In the genomic region with DNA sequence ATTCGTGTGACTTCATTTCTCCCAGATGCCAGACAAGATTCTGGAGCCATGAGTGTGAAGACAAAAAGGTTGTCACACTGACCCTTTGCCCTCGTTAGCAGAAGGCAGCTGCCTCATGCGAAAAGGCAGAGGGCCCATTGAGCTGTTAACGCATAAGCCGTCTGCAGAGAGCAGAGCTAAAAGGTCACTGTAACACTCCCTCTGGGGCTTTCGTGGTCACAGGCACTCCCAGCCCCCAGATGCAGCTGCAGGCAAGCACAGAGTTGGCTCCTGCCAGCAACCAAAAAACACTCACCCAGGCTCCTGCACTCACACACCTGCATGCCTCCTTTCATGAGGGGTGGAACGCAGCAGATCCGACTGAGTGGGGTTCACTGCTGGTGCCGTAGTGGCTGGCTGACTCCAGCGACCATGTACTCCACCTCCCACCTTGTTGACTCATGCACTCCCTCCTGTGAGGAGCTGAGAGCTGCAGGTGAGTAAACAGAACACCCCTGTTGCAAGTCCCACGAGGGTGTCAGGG, we compare ENCODE assay signal across 1 cellular context.
TF ChIP-seq lines count a peak whose summit lies in the region.

No MANE protein-coding gene starts in this region.

TF ChIP-seq in HepG2, 621 proteins besides CTCF, POLR2A, EP300 and RAD21 (continued from another document and continues in another):
- TF ChIP-seq, protein P1, sequence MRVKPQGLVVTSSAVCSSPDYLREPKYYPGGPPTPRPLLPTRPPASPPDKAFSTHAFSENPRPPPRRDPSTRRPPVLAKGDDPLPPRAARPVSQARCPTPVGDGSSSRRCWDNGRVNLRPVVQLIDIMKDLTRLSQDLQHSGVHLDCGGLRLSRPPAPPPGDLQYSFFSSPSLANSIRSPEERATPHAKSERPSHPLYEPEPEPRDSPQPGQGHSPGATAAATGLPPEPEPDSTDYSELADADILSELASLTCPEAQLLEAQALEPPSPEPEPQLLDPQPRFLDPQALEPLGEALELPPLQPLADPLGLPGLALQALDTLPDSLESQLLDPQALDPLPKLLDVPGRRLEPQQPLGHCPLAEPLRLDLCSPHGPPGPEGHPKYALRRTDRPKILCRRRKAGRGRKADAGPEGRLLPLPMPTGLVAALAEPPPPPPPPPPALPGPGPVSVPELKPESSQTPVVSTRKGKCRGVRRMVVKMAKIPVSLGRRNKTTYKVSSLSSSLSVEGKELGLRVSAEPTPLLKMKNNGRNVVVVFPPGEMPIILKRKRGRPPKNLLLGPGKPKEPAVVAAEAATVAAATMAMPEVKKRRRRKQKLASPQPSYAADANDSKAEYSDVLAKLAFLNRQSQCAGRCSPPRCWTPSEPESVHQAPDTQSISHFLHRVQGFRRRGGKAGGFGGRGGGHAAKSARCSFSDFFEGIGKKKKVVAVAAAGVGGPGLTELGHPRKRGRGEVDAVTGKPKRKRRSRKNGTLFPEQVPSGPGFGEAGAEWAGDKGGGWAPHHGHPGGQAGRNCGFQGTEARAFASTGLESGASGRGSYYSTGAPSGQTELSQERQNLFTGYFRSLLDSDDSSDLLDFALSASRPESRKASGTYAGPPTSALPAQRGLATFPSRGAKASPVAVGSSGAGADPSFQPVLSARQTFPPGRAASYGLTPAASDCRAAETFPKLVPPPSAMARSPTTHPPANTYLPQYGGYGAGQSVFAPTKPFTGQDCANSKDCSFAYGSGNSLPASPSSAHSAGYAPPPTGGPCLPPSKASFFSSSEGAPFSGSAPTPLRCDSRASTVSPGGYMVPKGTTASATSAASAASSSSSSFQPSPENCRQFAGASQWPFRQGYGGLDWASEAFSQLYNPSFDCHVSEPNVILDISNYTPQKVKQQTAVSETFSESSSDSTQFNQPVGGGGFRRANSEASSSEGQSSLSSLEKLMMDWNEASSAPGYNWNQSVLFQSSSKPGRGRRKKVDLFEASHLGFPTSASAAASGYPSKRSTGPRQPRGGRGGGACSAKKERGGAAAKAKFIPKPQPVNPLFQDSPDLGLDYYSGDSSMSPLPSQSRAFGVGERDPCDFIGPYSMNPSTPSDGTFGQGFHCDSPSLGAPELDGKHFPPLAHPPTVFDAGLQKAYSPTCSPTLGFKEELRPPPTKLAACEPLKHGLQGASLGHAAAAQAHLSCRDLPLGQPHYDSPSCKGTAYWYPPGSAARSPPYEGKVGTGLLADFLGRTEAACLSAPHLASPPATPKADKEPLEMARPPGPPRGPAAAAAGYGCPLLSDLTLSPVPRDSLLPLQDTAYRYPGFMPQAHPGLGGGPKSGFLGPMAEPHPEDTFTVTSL (CRISPR knock-in tag; IDR thresholded peaks at IDR 0.05; ENCODE audit: borderline replicate concordance): peak; percentile 67; the same call in 1 of the 2 replicates
- TF ChIP-seq SIX1 (CRISPR knock-in tag; IDR thresholded peaks at IDR 0.05; ENCODE audit: borderline replicate concordance) (no peak), ZNF431 (CRISPR knock-in tag; IDR thresholded peaks at IDR 0.05; ENCODE audit: borderline replicate concordance, low read depth) (no peak), ZNF777 (CRISPR knock-in tag; IDR thresholded peaks at IDR 0.05) (no peak; the same call in 1 of the 2 replicates), ZNF598 (CRISPR knock-in tag; IDR thresholded peaks at IDR 0.05; ENCODE audit: borderline replicate concordance) (peak; percentile 80; the same call in 1 of the 2 replicates), ZNF746 (CRISPR knock-in tag; IDR thresholded peaks at IDR 0.05) (no peak), ZNF709 (CRISPR knock-in tag; IDR thresholded peaks at IDR 0.05) (no peak), FOSL2 (CRISPR knock-in tag; IDR thresholded peaks at IDR 0.05) (peak; percentile 83), ZFX (CRISPR knock-in tag; IDR thresholded peaks at IDR 0.05; ENCODE audit: low read depth) (no peak), SRSF1 (optimal IDR thresholded peaks at IDR 0.05; ENCODE audit: low read depth, low read length) (no peak), ZNF792 (CRISPR knock-in tag; IDR thresholded peaks at IDR 0.05) (no peak), ASH2L (IDR thresholded peaks at IDR 0.05; ENCODE audit: insufficient read length, low read depth, low read length) (peak; percentile 37), ZBTB7A (CRISPR knock-in tag; IDR thresholded peaks at IDR 0.05) (peak; percentile 79), CREB1 (IDR thresholded peaks at IDR 0.05) (no peak), CREB1 (CRISPR knock-in tag; IDR thresholded peaks at IDR 0.05) (no peak), ZNF878 (CRISPR knock-in tag; IDR thresholded peaks at IDR 0.05) (no peak), TP53 (CRISPR knock-in tag; conservative IDR thresholded peaks at IDR 0.05) (no peak), RELA (CRISPR knock-in tag; IDR thresholded peaks at IDR 0.05) (no peak), ZNF670 (CRISPR knock-in tag; IDR thresholded peaks at IDR 0.05; ENCODE audit: borderline replicate concordance) (0 out of 2 replicates have a peak, but pooled peaks have one; percentile 37), ZNF563 (CRISPR knock-in tag; IDR thresholded peaks at IDR 0.05) (no peak), CHD4 (IDR thresholded peaks at IDR 0.05; ENCODE audit: borderline replicate concordance, low read length) (no peak), JUNB (CRISPR knock-in tag; IDR thresholded peaks at IDR 0.05; ENCODE audit: borderline replicate concordance) (no peak), TBX3 (IDR thresholded peaks at IDR 0.05; ENCODE audit: borderline replicate concordance) (no peak; the same call in 1 of the 2 replicates), ZNF703 (CRISPR knock-in tag; IDR thresholded peaks at IDR 0.05; ENCODE audit: borderline replicate concordance) (no peak), NR2F6 (IDR thresholded peaks at IDR 0.05) (peak; percentile 57; the same call in 1 of the 2 replicates), NR2F6 (CRISPR knock-in tag; IDR thresholded peaks at IDR 0.05) (peak; percentile 56), ZNF558 (CRISPR knock-in tag; IDR thresholded peaks at IDR 0.05; ENCODE audit: borderline replicate concordance) (no peak), ZNF850 (CRISPR knock-in tag; conservative IDR thresholded peaks at IDR 0.05) (no peak; the same call in 1 of the 2 replicates), ZNF24 (IDR thresholded peaks at IDR 0.05) (no peak), ZZZ3 (CRISPR knock-in tag; IDR thresholded peaks at IDR 0.05; ENCODE audit: borderline replicate concordance) (no peak), ZNF816 (CRISPR knock-in tag; IDR thresholded peaks at IDR 0.05; ENCODE audit: borderline replicate concordance) (no peak), ZNF788 (CRISPR knock-in tag; IDR thresholded peaks at IDR 0.05; ENCODE audit: borderline replicate concordance) (no peak), RFXAP (CRISPR knock-in tag; IDR thresholded peaks at IDR 0.05; ENCODE audit: borderline replicate concordance) (no peak)
- TF ChIP-seq, protein P2, sequence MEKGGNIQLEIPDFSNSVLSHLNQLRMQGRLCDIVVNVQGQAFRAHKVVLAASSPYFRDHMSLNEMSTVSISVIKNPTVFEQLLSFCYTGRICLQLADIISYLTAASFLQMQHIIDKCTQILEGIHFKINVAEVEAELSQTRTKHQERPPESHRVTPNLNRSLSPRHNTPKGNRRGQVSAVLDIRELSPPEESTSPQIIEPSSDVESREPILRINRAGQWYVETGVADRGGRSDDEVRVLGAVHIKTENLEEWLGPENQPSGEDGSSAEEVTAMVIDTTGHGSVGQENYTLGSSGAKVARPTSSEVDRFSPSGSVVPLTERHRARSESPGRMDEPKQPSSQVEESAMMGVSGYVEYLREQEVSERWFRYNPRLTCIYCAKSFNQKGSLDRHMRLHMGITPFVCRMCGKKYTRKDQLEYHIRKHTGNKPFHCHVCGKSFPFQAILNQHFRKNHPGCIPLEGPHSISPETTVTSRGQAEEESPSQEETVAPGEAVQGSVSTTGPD (CRISPR knock-in tag; IDR thresholded peaks at IDR 0.05): no peak
- TF ChIP-seq, protein P3, sequence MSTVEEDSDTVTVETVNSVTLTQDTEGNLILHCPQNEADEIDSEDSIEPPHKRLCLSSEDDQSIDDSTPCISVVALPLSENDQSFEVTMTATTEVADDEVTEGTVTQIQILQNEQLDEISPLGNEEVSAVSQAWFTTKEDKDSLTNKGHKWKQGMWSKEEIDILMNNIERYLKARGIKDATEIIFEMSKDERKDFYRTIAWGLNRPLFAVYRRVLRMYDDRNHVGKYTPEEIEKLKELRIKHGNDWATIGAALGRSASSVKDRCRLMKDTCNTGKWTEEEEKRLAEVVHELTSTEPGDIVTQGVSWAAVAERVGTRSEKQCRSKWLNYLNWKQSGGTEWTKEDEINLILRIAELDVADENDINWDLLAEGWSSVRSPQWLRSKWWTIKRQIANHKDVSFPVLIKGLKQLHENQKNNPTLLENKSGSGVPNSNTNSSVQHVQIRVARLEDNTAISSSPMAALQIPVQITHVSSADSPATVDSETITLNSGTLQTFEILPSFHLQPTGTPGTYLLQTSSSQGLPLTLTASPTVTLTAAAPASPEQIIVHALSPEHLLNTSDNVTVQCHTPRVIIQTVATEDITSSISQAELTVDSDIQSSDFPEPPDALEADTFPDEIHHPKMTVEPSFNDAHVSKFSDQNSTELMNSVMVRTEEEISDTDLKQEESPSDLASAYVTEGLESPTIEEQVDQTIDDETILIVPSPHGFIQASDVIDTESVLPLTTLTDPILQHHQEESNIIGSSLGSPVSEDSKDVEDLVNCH (CRISPR knock-in tag; IDR thresholded peaks at IDR 0.05): no peak
- TF ChIP-seq, protein P4, sequence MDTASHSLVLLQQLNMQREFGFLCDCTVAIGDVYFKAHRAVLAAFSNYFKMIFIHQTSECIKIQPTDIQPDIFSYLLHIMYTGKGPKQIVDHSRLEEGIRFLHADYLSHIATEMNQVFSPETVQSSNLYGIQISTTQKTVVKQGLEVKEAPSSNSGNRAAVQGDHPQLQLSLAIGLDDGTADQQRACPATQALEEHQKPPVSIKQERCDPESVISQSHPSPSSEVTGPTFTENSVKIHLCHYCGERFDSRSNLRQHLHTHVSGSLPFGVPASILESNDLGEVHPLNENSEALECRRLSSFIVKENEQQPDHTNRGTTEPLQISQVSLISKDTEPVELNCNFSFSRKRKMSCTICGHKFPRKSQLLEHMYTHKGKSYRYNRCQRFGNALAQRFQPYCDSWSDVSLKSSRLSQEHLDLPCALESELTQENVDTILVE (CRISPR knock-in tag; IDR thresholded peaks at IDR 0.05): no peak
- TF ChIP-seq, protein P5, sequence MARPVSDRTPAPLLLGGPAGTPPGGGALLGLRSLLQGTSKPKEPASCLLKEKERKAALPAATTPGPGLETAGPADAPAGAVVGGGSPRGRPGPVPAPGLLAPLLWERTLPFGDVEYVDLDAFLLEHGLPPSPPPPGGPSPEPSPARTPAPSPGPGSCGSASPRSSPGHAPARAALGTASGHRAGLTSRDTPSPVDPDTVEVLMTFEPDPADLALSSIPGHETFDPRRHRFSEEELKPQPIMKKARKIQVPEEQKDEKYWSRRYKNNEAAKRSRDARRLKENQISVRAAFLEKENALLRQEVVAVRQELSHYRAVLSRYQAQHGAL (CRISPR knock-in tag; IDR thresholded peaks at IDR 0.05; ENCODE audit: not compliant biosample characterization): no peak
- TF ChIP-seq, protein P6, sequence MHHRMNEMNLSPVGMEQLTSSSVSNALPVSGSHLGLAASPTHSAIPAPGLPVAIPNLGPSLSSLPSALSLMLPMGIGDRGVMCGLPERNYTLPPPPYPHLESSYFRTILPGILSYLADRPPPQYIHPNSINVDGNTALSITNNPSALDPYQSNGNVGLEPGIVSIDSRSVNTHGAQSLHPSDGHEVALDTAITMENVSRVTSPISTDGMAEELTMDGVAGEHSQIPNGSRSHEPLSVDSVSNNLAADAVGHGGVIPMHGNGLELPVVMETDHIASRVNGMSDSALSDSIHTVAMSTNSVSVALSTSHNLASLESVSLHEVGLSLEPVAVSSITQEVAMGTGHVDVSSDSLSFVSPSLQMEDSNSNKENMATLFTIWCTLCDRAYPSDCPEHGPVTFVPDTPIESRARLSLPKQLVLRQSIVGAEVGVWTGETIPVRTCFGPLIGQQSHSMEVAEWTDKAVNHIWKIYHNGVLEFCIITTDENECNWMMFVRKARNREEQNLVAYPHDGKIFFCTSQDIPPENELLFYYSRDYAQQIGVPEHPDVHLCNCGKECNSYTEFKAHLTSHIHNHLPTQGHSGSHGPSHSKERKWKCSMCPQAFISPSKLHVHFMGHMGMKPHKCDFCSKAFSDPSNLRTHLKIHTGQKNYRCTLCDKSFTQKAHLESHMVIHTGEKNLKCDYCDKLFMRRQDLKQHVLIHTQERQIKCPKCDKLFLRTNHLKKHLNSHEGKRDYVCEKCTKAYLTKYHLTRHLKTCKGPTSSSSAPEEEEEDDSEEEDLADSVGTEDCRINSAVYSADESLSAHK (CRISPR knock-in tag; IDR thresholded peaks at IDR 0.05; ENCODE audit: borderline replicate concordance): no peak
- TF ChIP-seq, protein P7, sequence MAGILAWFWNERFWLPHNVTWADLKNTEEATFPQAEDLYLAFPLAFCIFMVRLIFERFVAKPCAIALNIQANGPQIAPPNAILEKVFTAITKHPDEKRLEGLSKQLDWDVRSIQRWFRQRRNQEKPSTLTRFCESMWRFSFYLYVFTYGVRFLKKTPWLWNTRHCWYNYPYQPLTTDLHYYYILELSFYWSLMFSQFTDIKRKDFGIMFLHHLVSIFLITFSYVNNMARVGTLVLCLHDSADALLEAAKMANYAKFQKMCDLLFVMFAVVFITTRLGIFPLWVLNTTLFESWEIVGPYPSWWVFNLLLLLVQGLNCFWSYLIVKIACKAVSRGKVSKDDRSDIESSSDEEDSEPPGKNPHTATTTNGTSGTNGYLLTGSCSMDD (CRISPR knock-in tag; IDR thresholded peaks at IDR 0.05): no peak
- TF ChIP-seq, protein P8, sequence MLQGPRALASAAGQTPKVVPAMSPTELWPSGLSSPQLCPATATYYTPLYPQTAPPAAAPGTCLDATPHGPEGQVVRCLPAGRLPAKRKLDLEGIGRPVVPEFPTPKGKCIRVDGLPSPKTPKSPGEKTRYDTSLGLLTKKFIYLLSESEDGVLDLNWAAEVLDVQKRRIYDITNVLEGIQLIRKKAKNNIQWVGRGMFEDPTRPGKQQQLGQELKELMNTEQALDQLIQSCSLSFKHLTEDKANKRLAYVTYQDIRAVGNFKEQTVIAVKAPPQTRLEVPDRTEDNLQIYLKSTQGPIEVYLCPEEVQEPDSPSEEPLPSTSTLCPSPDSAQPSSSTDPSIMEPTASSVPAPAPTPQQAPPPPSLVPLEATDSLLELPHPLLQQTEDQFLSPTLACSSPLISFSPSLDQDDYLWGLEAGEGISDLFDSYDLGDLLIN (CRISPR knock-in tag; IDR thresholded peaks at IDR 0.05; ENCODE audit: borderline replicate concordance): no peak
- TF ChIP-seq, protein P9, sequence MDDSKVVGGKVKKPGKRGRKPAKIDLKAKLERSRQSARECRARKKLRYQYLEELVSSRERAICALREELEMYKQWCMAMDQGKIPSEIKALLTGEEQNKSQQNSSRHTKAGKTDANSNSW (CRISPR knock-in tag; IDR thresholded peaks at IDR 0.05; ENCODE audit: borderline replicate concordance): no peak
- TF ChIP-seq, protein P10, sequence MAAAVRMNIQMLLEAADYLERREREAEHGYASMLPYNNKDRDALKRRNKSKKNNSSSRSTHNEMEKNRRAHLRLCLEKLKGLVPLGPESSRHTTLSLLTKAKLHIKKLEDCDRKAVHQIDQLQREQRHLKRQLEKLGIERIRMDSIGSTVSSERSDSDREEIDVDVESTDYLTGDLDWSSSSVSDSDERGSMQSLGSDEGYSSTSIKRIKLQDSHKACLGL (CRISPR knock-in tag; IDR thresholded peaks at IDR 0.05): no peak
- TF ChIP-seq, protein P11, sequence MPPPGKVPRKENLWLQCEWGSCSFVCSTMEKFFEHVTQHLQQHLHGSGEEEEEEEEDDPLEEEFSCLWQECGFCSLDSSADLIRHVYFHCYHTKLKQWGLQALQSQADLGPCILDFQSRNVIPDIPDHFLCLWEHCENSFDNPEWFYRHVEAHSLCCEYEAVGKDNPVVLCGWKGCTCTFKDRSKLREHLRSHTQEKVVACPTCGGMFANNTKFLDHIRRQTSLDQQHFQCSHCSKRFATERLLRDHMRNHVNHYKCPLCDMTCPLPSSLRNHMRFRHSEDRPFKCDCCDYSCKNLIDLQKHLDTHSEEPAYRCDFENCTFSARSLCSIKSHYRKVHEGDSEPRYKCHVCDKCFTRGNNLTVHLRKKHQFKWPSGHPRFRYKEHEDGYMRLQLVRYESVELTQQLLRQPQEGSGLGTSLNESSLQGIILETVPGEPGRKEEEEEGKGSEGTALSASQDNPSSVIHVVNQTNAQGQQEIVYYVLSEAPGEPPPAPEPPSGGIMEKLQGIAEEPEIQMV (CRISPR knock-in tag; IDR thresholded peaks at IDR 0.05; ENCODE audit: low read depth): no peak
